Comparison of ENCODE assay signal across 8 cellular contexts in the genomic region with DNA sequence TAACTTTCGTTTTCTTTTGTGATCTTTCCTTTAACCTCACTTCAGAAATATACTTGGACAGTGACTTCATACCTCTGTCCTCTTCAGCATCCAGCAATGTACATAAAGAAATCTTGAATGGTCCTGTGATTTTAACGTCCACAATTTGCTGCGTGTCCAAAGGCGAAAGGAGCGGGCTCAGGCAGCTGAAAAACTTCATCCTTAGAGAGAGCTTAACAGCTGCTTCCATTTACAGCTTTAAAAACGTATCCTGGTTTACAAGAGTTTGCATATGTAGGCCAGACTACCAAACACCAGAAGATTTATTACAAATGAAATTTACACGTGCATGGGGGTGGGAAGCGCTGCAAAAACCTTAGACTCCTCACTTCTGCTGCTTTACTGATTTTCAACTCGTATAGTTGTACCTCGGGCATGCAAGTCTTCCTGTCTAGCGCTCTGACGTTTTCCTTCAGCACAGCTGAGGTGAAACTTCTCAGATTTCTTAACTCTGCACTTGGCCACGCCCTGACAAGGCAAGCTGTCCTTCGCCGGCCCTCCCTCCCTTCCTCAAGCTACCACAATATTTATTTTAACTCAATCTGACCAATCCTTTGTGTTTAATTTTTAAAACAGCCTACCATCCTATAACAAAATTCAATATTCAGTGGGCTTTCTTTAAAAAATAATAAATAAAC.
A peak's percentile ranks its signal among the peaks of the same experiment; 100 is the strongest.
DNase-seq lines count a peak whose midpoint lies in the region; ATAC-seq, FAIRE-seq and TF ChIP-seq lines count a peak whose summit lies in the region.
"Had no signal": no experiment of that assay in that cellular context is flagged by ENCODE, and none has a peak within 500 bp of the region (broad histone marks: within the 10 kb centered on the region; RNA-seq: fewer than 3 reads in every experiment).

No MANE protein-coding gene starts in this region.

- TF ChIP-seq CTCF in NB4 (IDR thresholded peaks at IDR 0.05; ENCODE audit: low read depth, low read length) (no peak), astrocyte of the cerebellum (IDR thresholded peaks at IDR 0.05; ENCODE audit: low read depth, low read length, missing control alignments) (no peak), kidney (IDR thresholded peaks at IDR 0.05; ENCODE audit: borderline replicate concordance, extremely low read depth, insufficient read depth) (no peak), tibial artery (IDR thresholded peaks at IDR 0.05) (no peak)

- no peak overlapping the region for H3K27ac ChIP-seq in kidney (ENCODE audit: low read depth in 2 of 2, low read length in 2 of 2)
- peak overlapping the region; percentile 76 for H3K27ac ChIP-seq in tibial artery

- H3K36me3 ChIP-seq in kidney (ENCODE audit: control insufficient read depth in 1 of 2, insufficient read depth in 2 of 2, low read length in 2 of 2): no peaks in the 10 kb centered on the region
- no peaks in the 10 kb centered on the region for H3K36me3 ChIP-seq in tibial artery

- peak; percentile 15 for DNase-seq in NB4 (ENCODE audit: low read depth)
- DNase-seq in astrocyte of the cerebellum (ENCODE audit: low read depth): no peak
- peak; percentile 39 for DNase-seq in kidney
- no peak for DNase-seq in tibial artery
- no peak for DNase-seq in NCI-H345 treated with DMSO at 0.1 percent for 48 hours (lab: John Stamatoyannopoulos, UW; ENCODE audit: unreplicated experiment)
- DNase-seq in DMS79 (lab: John Stamatoyannopoulos, UW): no peak
- DNase-seq: Kasumi-1 had no signal

- intact Hi-C loops in kidney (cut with DNase I): no loop called here
- intact Hi-C loops in tibial artery (cut with DNase I; ENCODE audit: low total_unique reads): no loop called here

- no peak for TF ChIP-seq POLR2A in NB4 (IDR thresholded peaks at IDR 0.05; ENCODE audit: extremely low read depth, insufficient read length)

- no peak overlapping the region for H3K9ac ChIP-seq in kidney (ENCODE audit: low read length in 2 of 2)

- no peak for FAIRE-seq in kidney (lab: Jason Lieb, UNC)

- H3K4me1 ChIP-seq in kidney (ENCODE audit: control insufficient read depth in 1 of 2, insufficient read depth in 1 of 2, low read depth in 1 of 2, low read length in 2 of 2) (no peaks in the 10 kb centered on the region), tibial artery (no peaks in the 10 kb centered on the region)

- H3K9me3 ChIP-seq in kidney (ENCODE audit: control insufficient read depth in 1 of 2, low read length in 2 of 2) (no peaks in the 10 kb centered on the region), tibial artery (no peaks in the 10 kb centered on the region)

- H3K27me3 ChIP-seq in tibial artery: no peaks in the 10 kb centered on the region

- no peak for ATAC-seq in HG03520 (IDR thresholded peaks at IDR 0.05; ENCODE audit: unreplicated experiment)

- H3K4me3 ChIP-seq in NB4 (ENCODE audit: low read depth, low read length) (no peak overlapping the region), astrocyte of the cerebellum (ENCODE audit: low read depth, low read length) (peak overlapping the region; percentile 35), kidney (ENCODE audit: low read length in 2 of 2) (peak overlapping the region; percentile 58 to 60), tibial artery (peak overlapping the region; percentile 57 to 65)

- in situ Hi-C loops in astrocyte of the cerebellum (cut with HindIII; ENCODE audit: low sequenced_read_pairs): no loop called here

Comparison
In these comparisons a context has a peak if more than half of its experiments do, and no peak if none do; other contexts are left out.
1. DNase-seq: peak in NB4 (single experiment) and kidney (single experiment); none in astrocyte of the cerebellum (single experiment), tibial artery (0 of 2), NCI-H345 treated with DMSO at 0.1 percent for 48 hours (single experiment) and DMS79 (single experiment).
2. H3K27ac ChIP-seq: peak in tibial artery (2 of 2); none in kidney (0 of 2).